Comparison of ENCODE assay signal across 20 cellular contexts in genomic region chr9:102461441-102461840, GRCh38.
"Had no signal": no experiment of that assay in that cellular context is flagged by ENCODE, and none has a peak within 500 bp of the region (broad histone marks: within the 10 kb centered on the region; RNA-seq: fewer than 3 reads in every experiment).

No MANE protein-coding gene starts in this region.

- H3K27me3 ChIP-seq: body of pancreas, esophagus muscularis mucosa, foreskin keratinocyte, right lobe of liver, spleen had no signal

- H3K36me3 Mint-ChIP-seq: activated naive CD4-positive, alpha-beta T cell treated with anti-CD3 and anti-CD28 coated beads, Interleukin-2, amount 10 ng/mL, durations not matched to agents 7 days and 5 days had no signal

- H3K36me3 ChIP-seq: esophagus muscularis mucosa, right lobe of liver, spleen had no signal

- ATAC-seq: activated T-helper 17 cell treated with anti-CD3 and anti-CD28 coated beads, Interleukin-2, amount 50 U/mL, for 72 hours; body of pancreas; foreskin keratinocyte; natural killer cell; right lobe of liver had no signal

- H3K27ac Mint-ChIP-seq: activated naive CD4-positive, alpha-beta T cell treated with anti-CD3 and anti-CD28 coated beads, Interleukin-2, amount 10 ng/mL, durations not matched to agents 7 days and 5 days; activated T-helper 17 cell treated with anti-CD3 and anti-CD28 coated beads, Interleukin-2, amount 50 U/mL, for 72 hours; natural killer cell; progenitor cell of endocrine pancreas had no signal

- H3K27ac ChIP-seq: body of pancreas, esophagus muscularis mucosa, foreskin keratinocyte, right lobe of liver, spleen had no signal

- H3K4me1 Mint-ChIP-seq: activated naive CD4-positive, alpha-beta T cell treated with anti-CD3 and anti-CD28 coated beads, Interleukin-2, amount 10 ng/mL, durations not matched to agents 7 days and 5 days; activated T-helper 17 cell treated with anti-CD3 and anti-CD28 coated beads, Interleukin-2, amount 50 U/mL, for 72 hours; natural killer cell had no signal

- DNase-seq: activated CD4-positive, alpha-beta T cell treated with anti-CD3 and anti-CD28 coated beads, Interleukin-2, amount 50 U/mL, for 1 hour; activated naive CD4-positive, alpha-beta T cell treated with anti-CD3 and anti-CD28 coated beads, Interleukin-2, amount 10 ng/mL, durations not matched to agents 7 days and 5 days; activated T-cell treated with anti-CD3 and anti-CD28 coated beads for 4 hours; body of pancreas; cerebellar nuclear complex; foreskin keratinocyte; head of caudate nucleus; mammary epithelial cell; natural killer cell; nucleus accumbens; right lobe of liver; spleen; stimulated activated CD4-positive, alpha-beta T cell treated with anti-CD3 and anti-CD28 coated beads, Interleukin-1b, Interleukin-23, amount 100 ng/mL, for 48 hours; stimulated activated naive CD4-positive, alpha-beta T cell; T-helper 2 cell; trophoblast cell had no signal

- H3K9me3 ChIP-seq: body of pancreas, esophagus muscularis mucosa, right lobe of liver had no signal

- FAIRE-seq: endometrium had no signal

- H3K4me3 Mint-ChIP-seq: activated naive CD4-positive, alpha-beta T cell treated with anti-CD3 and anti-CD28 coated beads, Interleukin-2, amount 10 ng/mL, durations not matched to agents 7 days and 5 days; activated T-helper 17 cell treated with anti-CD3 and anti-CD28 coated beads, Interleukin-2, amount 50 U/mL, for 72 hours; natural killer cell had no signal

- H3K27me3 Mint-ChIP-seq: activated naive CD4-positive, alpha-beta T cell treated with anti-CD3 and anti-CD28 coated beads, Interleukin-2, amount 10 ng/mL, durations not matched to agents 7 days and 5 days; activated T-helper 17 cell treated with anti-CD3 and anti-CD28 coated beads, Interleukin-2, amount 50 U/mL, for 72 hours; progenitor cell of endocrine pancreas had no signal

- H3K4me3 ChIP-seq: body of pancreas, esophagus muscularis mucosa, right lobe of liver, spleen had no signal

- H3K4me1 ChIP-seq: body of pancreas, esophagus muscularis mucosa, foreskin keratinocyte, right lobe of liver, spleen had no signal
